10 cellular contexts compared by ENCODE assay signal in genomic region chr1:116232989-116233514, GRCh38.
DNase-seq lines count a peak whose midpoint lies in the region; ATAC-seq and TF ChIP-seq lines count a peak whose summit lies in the region.
"Had no signal": no experiment of that assay in that cellular context is flagged by ENCODE, and none has a peak within 500 bp of the region (broad histone marks: within the 10 kb centered on the region; RNA-seq: fewer than 3 reads in every experiment).

No MANE protein-coding gene starts in this region.

- TF ChIP-seq CTCF in right atrium auricular region (IDR thresholded peaks at IDR 0.05) (peak in 1 of 2 donors; percentile 15), sigmoid colon (IDR thresholded peaks at IDR 0.05) (no peak)

- no peak overlapping the region for H3K4me3 Mint-ChIP-seq in stimulated activated naive B cell treated with anti-CD40 and anti-IgM and Interleukin-4, amounts not matched to agents 10 μg/mL and 1 μg/mL and 100 μg/mL, for 72 hours
- H3K4me3 Mint-ChIP-seq: activated T-cell treated with anti-CD3 and anti-CD28 coated beads, Interleukin-2, amount 50 U/mL, for 24 hours; CD8-positive, alpha-beta memory T cell had no signal

- H3K9me3 ChIP-seq in right atrium auricular region = no peaks in the 10 kb centered on the region
- no peaks in the 10 kb centered on the region for H3K9me3 ChIP-seq in sigmoid colon

- no peaks in the 10 kb centered on the region for H3K36me3 ChIP-seq in right atrium auricular region
- no peaks in the 10 kb centered on the region for H3K36me3 ChIP-seq in sigmoid colon

- no peaks in the 10 kb centered on the region for H3K36me3 Mint-ChIP-seq in stimulated activated naive B cell treated with anti-CD40 and anti-IgM and Interleukin-4, amounts not matched to agents 10 μg/mL and 1 μg/mL and 100 μg/mL, for 72 hours
- H3K36me3 Mint-ChIP-seq: CD8-positive, alpha-beta memory T cell had no signal

- DNase-seq in Right ventricle myocardium superior (no peak), right atrium auricular region (ENCODE audit: low spot score) (no peak), NCI-H2227 (lab: John Stamatoyannopoulos, UW; ENCODE audit: unreplicated experiment) (peak; percentile 55), cerebellar nuclear complex (lab: John Stamatoyannopoulos, UW) (no peak), GDM1 (lab: John Stamatoyannopoulos, UW) (no peak), sigmoid colon (no peak)
- no peak for DNase-seq in stimulated activated naive B cell treated with anti-CD40 and anti-IgM and Interleukin-4, amounts not matched to agents 10 μg/mL and 1 μg/mL and 100 μg/mL, for 72 hours
- DNase-seq: activated T-cell treated with anti-CD3 and anti-CD28 coated beads, Interleukin-2, amount 50 U/mL, for 24 hours had no signal

- H3K4me1 ChIP-seq in right atrium auricular region = no peaks in the 10 kb centered on the region
- H3K4me1 ChIP-seq in sigmoid colon = no peaks in the 10 kb centered on the region

- H3K27me3 ChIP-seq in right atrium auricular region (no peaks in the 10 kb centered on the region), sigmoid colon (no peaks in the 10 kb centered on the region)

- 3 to 26% methylated on average over 2 of the region's 2 CpGs for WGBS in sigmoid colon, 2 donors

- no peak for TF ChIP-seq EP300 in sigmoid colon (IDR thresholded peaks at IDR 0.05)

- H3K27ac ChIP-seq in right atrium auricular region = no peak overlapping the region
- no peak overlapping the region for H3K27ac ChIP-seq in sigmoid colon

- H3K4me3 ChIP-seq in right atrium auricular region (no peak overlapping the region), sigmoid colon (no peak overlapping the region)

- H3K4me1 Mint-ChIP-seq in stimulated activated naive B cell treated with anti-CD40 and anti-IgM and Interleukin-4, amounts not matched to agents 10 μg/mL and 1 μg/mL and 100 μg/mL, for 72 hours = peaks cover 11 to 12% of the 10 kb centered on the region in 2 donors

- intact Hi-C loops in Right ventricle myocardium superior (cut with DNase I) (no loop called here), sigmoid colon (cut with DNase I) (no loop called here)

- peak; percentile 52 for ATAC-seq in Right ventricle myocardium superior (ENCODE audit: poor library complexity)
- peak; percentile 28 for ATAC-seq in esophagus mucosa
- peak; percentile 73 to 85 for ATAC-seq in stimulated activated naive B cell treated with anti-CD40 and anti-IgM and Interleukin-4, amounts not matched to agents 10 μg/mL and 1 μg/mL and 100 μg/mL, for 72 hours (replicated peaks)

- H3K9me3 Mint-ChIP-seq in stimulated activated naive B cell treated with anti-CD40 and anti-IgM and Interleukin-4, amounts not matched to agents 10 μg/mL and 1 μg/mL and 100 μg/mL, for 72 hours = no peaks in the 10 kb centered on the region
- H3K9me3 Mint-ChIP-seq: activated T-cell treated with anti-CD3 and anti-CD28 coated beads, Interleukin-2, amount 50 U/mL, for 24 hours; CD8-positive, alpha-beta memory T cell had no signal

- H3K27ac Mint-ChIP-seq in stimulated activated naive B cell treated with anti-CD40 and anti-IgM and Interleukin-4, amounts not matched to agents 10 μg/mL and 1 μg/mL and 100 μg/mL, for 72 hours = no peak overlapping the region
- H3K27ac Mint-ChIP-seq: activated T-cell treated with anti-CD3 and anti-CD28 coated beads, Interleukin-2, amount 50 U/mL, for 24 hours had no signal

- TF ChIP-seq POLR2A in sigmoid colon (IDR thresholded peaks at IDR 0.05) = no peak

- peaks cover 9 to 12% of the 10 kb centered on the region in 2 donors for H3K27me3 Mint-ChIP-seq in stimulated activated naive B cell treated with anti-CD40 and anti-IgM and Interleukin-4, amounts not matched to agents 10 μg/mL and 1 μg/mL and 100 μg/mL, for 72 hours
- H3K27me3 Mint-ChIP-seq: activated T-cell treated with anti-CD3 and anti-CD28 coated beads, Interleukin-2, amount 50 U/mL, for 24 hours had no signal

Comparison
In these comparisons a context has a peak if more than half of its experiments do, and no peak if none do; other contexts are left out.
1. ATAC-seq: peak in every context shown above with its lines; median percentile 79 in stimulated activated naive B cell treated with anti-CD40 and anti-IgM and Interleukin-4, amounts not matched to agents 10 μg/mL and 1 μg/mL and 100 μg/mL, for 72 hours; 52 in Right ventricle myocardium superior; 28 in esophagus mucosa.